23 cellular contexts compared by ENCODE assay signal in genomic region chr5:124103671-124104070, GRCh38.
DNase-seq lines count a peak whose midpoint lies in the region; ATAC-seq, FAIRE-seq and TF ChIP-seq lines count a peak whose summit lies in the region.
"Had no signal": no experiment of that assay in that cellular context is flagged by ENCODE, and none has a peak within 500 bp of the region (broad histone marks: within the 10 kb centered on the region; RNA-seq: fewer than 3 reads in every experiment).

No MANE protein-coding gene starts in this region.

- H3K14ac ChIP-seq in IMR-90 (replicated peaks; ENCODE audit: low read depth, low read length): no peak overlapping the region

- H3K9me1 ChIP-seq in IMR-90 (ENCODE audit: insufficient read depth, low read length): no peaks in the 10 kb centered on the region

- H3K23ac ChIP-seq in IMR-90 (ENCODE audit: low read depth, low read length): no peak overlapping the region

- H3K56ac ChIP-seq in IMR-90 (ENCODE audit: extremely low read depth, insufficient read depth, low read length): no peak overlapping the region

- no peak overlapping the region for H3K4ac ChIP-seq in IMR-90 (ENCODE audit: low read depth, low read length)

- peaks cover 6% of the 10 kb centered on the region for H3K4me1 Mint-ChIP-seq in astrocyte (ENCODE audit: low read depth, unreplicated experiment)
- H3K4me1 Mint-ChIP-seq: CD8-positive, alpha-beta memory T cell; naive thymus-derived CD4-positive, alpha-beta T cell; WTC11 had no signal

- H3K9me3 Mint-ChIP-seq in astrocyte (ENCODE audit: unreplicated experiment): no peaks in the 10 kb centered on the region
- H3K9me3 Mint-ChIP-seq: activated CD8-positive, alpha-beta T cell treated with anti-CD3 and anti-CD28 coated beads for 36 hours; type B pancreatic cell; WTC11 had no signal

- no peak for FAIRE-seq in astrocyte (lab: Jason Lieb, UNC)

- H3K4me1 ChIP-seq in IMR-90 (ENCODE audit: control insufficient read depth, insufficient read depth, low read length) (no peaks in the 10 kb centered on the region), astrocyte (ENCODE audit: insufficient read depth, low read length) (peaks cover 4% of the 10 kb centered on the region), smooth muscle cell (ENCODE audit: low read depth) (no peaks in the 10 kb centered on the region)

- H4K20me1 ChIP-seq in IMR-90 (ENCODE audit: insufficient read depth, low read length): no peaks in the 10 kb centered on the region
- H4K20me1 ChIP-seq in astrocyte (ENCODE audit: insufficient read depth, low read length): no peaks in the 10 kb centered on the region
- no peaks in the 10 kb centered on the region for H4K20me1 ChIP-seq in smooth muscle cell (ENCODE audit: low read depth)

- H3K9me3 ChIP-seq in IMR-90 (ENCODE audit: control insufficient read depth, insufficient read depth, low read length) (no peaks in the 10 kb centered on the region), astrocyte (ENCODE audit: insufficient read depth, low read depth, low read length) (no peaks in the 10 kb centered on the region), smooth muscle cell (replicated peaks; ENCODE audit: low read depth) (no peaks in the 10 kb centered on the region)

- H3K18ac ChIP-seq in IMR-90 (ENCODE audit: low read depth, low read length): no peak overlapping the region

- H3K79me2 ChIP-seq in astrocyte (ENCODE audit: insufficient read depth, low read length) (no peaks in the 10 kb centered on the region), smooth muscle cell (ENCODE audit: low read depth) (no peaks in the 10 kb centered on the region)

- H2AK5ac ChIP-seq in IMR-90 (ENCODE audit: low read depth, low read length): no peak overlapping the region

- intact Hi-C loops in IMR-90 (cut with micrococcal nuclease): no loop called here

- no CpG with 5 or more reads among the region's 1 CpG for WGBS in IMR-90 (ENCODE audit: extremely low coverage in 2 of 2, insufficient read length in 1 of 2), 2 experiments
- WGBS in smooth muscle cell (ENCODE audit: low lambda C conversion rate): 41% methylated on average over 1 of the region's 1 CpG

- no peak overlapping the region for H4K8ac ChIP-seq in IMR-90 (ENCODE audit: low read depth in 2 of 2, low read length in 2 of 2)

- BruUV-seq in IMR-90 (replicated peaks; lab: Mats Ljungman, UMichigan): no TSS peak

- H2AFZ ChIP-seq in IMR-90 (replicated peaks; ENCODE audit: low read length, poor library complexity): no peak overlapping the region
- H2AFZ ChIP-seq in astrocyte (ENCODE audit: low read depth, low read length): no peak overlapping the region
- H2AFZ ChIP-seq in smooth muscle cell (ENCODE audit: low read depth): no peak overlapping the region

- no peak for TF ChIP-seq CTCF in IMR-90 (conservative IDR thresholded peaks at IDR 0.05; ENCODE audit: low read depth, low read length)
- TF ChIP-seq CTCF in astrocyte (IDR thresholded peaks at IDR 0.05; ENCODE audit: insufficient read depth, low read depth, low read length): no peak
- TF ChIP-seq CTCF in smooth muscle cell (IDR thresholded peaks at IDR 0.05; ENCODE audit: borderline replicate concordance, insufficient read depth, poor library complexity, severe bottlenecking): no peak
- no peak for TF ChIP-seq CTCF in GM13977 (IDR thresholded peaks at IDR 0.05; ENCODE audit: extremely low read depth, insufficient read depth, missing control alignments)

- no peak overlapping the region for H2BK15ac ChIP-seq in IMR-90 (ENCODE audit: low read depth, low read length)

- ATAC-seq in IMR-90 (ENCODE audit: low read depth): peak; percentile 24; the same call in 1 of the 2 replicates
- no peak for ATAC-seq in left lobe of liver
- ATAC-seq: activated CD8-positive, alpha-beta T cell treated with anti-CD3 and anti-CD28 coated beads for 36 hours; left colon; naive thymus-derived CD4-positive, alpha-beta T cell; WTC11 had no signal

- no peaks in the 10 kb centered on the region for H3K27me3 Mint-ChIP-seq in astrocyte (ENCODE audit: low read depth, unreplicated experiment)
- H3K27me3 Mint-ChIP-seq: activated CD8-positive, alpha-beta T cell treated with anti-CD3 and anti-CD28 coated beads for 36 hours; CD8-positive, alpha-beta memory T cell; naive thymus-derived CD4-positive, alpha-beta T cell had no signal

- H4K5ac ChIP-seq in IMR-90 (ENCODE audit: low read depth, low read length): no peak overlapping the region

- POLR2A ChIA-PET in IMR-90 (lab: Charles Lee; ENCODE audit: unreplicated experiment): no interaction called here

- H4K91ac ChIP-seq in IMR-90 (ENCODE audit: insufficient read depth, low read depth, low read length): no peak overlapping the region

- H3K79me1 ChIP-seq in IMR-90 (ENCODE audit: low read depth in 1 of 2, low read length in 2 of 2): no peaks in the 10 kb centered on the region

- TF ChIP-seq POLR2A in IMR-90 (IDR thresholded peaks at IDR 0.05; ENCODE audit: low read depth, low read length): no peak

- no peak overlapping the region for H2BK120ac ChIP-seq in IMR-90 (ENCODE audit: low read depth, low read length)

- H3K36me3 ChIP-seq in IMR-90 (ENCODE audit: control insufficient read depth, insufficient read depth, low read length) (no peaks in the 10 kb centered on the region), astrocyte (ENCODE audit: insufficient read depth, low read length) (no peaks in the 10 kb centered on the region), smooth muscle cell (ENCODE audit: low read depth) (no peaks in the 10 kb centered on the region)

- H3K4me3 ChIP-seq in IMR-90 (ENCODE audit: insufficient read depth, low read depth, low read length) (no peak overlapping the region), astrocyte (ENCODE audit: insufficient read depth, low read depth, low read length) (no peak overlapping the region), smooth muscle cell (no peak overlapping the region)

- dilution Hi-C loops in IMR-90 (cut with HindIII; ENCODE audit: low sequenced_read_pairs, unreplicated experiment): no loop called here

- no peak overlapping the region for H2BK5ac ChIP-seq in IMR-90 (ENCODE audit: low read depth, low read length, poor library complexity, severe bottlenecking)

- no peaks in the 10 kb centered on the region for H3K36me3 Mint-ChIP-seq in astrocyte (ENCODE audit: low read depth, unreplicated experiment)
- H3K36me3 Mint-ChIP-seq: CD8-positive, alpha-beta memory T cell; naive thymus-derived CD4-positive, alpha-beta T cell; type B pancreatic cell; WTC11 had no signal

- H3K4me3 Mint-ChIP-seq in astrocyte (ENCODE audit: unreplicated experiment): no peak overlapping the region
- H3K4me3 Mint-ChIP-seq: activated CD8-positive, alpha-beta T cell treated with anti-CD3 and anti-CD28 coated beads for 36 hours; activated naive CD4-positive, alpha-beta T cell treated with anti-CD3 and anti-CD28 coated beads for 36 hours; CD8-positive, alpha-beta memory T cell; naive thymus-derived CD4-positive, alpha-beta T cell; type B pancreatic cell; WTC11 had no signal

- in situ Hi-C loops in IMR-90 (cut with MboI; ENCODE audit: low sequenced_read_pairs): no loop called here
- in situ Hi-C loops in GM13977 (cut with MboI; ENCODE audit: low pct_unique_long_range_greater_than_20kb, low sequenced_read_pairs, unreplicated experiment): no loop called here

- peak; percentile 3 for DNase-seq in IMR-90
- DNase-seq in astrocyte (ENCODE audit: low read depth): peak; percentile 29
- peak; percentile 14 for DNase-seq in fibroblast of peridontal ligament (ENCODE audit: extremely low read depth)
- no peak for DNase-seq in smooth muscle cell (lab: John Stamatoyannopoulos, UW; ENCODE audit: unreplicated experiment)
- no peak for DNase-seq in GM13977 (ENCODE audit: low spot score)
- DNase-seq in left lobe of liver (ENCODE audit: low spot score): no peak
- DNase-seq in SIG-M5 treated with dmso at 0.1 percent for 504 hours (lab: John Stamatoyannopoulos, UW; ENCODE audit: unreplicated experiment): no peak
- no peak for DNase-seq in activated T-cell treated with anti-CD3 and anti-CD28 coated beads, Interleukin-2, amount 50 U/mL, for 1 hour
- DNase-seq: activated CD8-positive, alpha-beta T cell treated with anti-CD3 and anti-CD28 coated beads for 36 hours; activated naive CD4-positive, alpha-beta T cell treated with anti-CD3 and anti-CD28 coated beads for 36 hours; AML-193; CD8-positive, alpha-beta memory T cell; DMS79 treated with DMSO at 0.1 percent for 48 hours; erythroblast; left colon; naive thymus-derived CD4-positive, alpha-beta T cell; NCI-H2081 treated with DMSO at 0.1 percent for 48 hours; NCI-H510A treated with DMSO at 0.1 percent for 48 hours; occipital lobe; RPMI8226; stimulated activated CD8-positive, alpha-beta memory T cell treated with anti-CD3 and anti-CD28 coated beads, Interleukin-4, amount 100 ng/mL, for 48 hours had no signal

- no peak overlapping the region for H2AK9ac ChIP-seq in IMR-90 (replicated peaks; ENCODE audit: low read depth, low read length, poor library complexity)

- CTCF ChIA-PET in IMR-90 (lab: Yijun Ruan, JAX): interaction anchor here (0.9 to 1.6 kb wide), 2 partner anchors 10 to 11 kb away, joined by 3 read pairs; no protein-coding TSS in a partner anchor

- TF ChIP-seq RAD21 in IMR-90 (IDR thresholded peaks at IDR 0.05; ENCODE audit: low read length): no peak

- H3K4me2 ChIP-seq in IMR-90 (ENCODE audit: low read depth, low read length) (no peak overlapping the region), astrocyte (ENCODE audit: low read length) (no peak overlapping the region), smooth muscle cell (peak overlapping the region; percentile 16)

- no peak overlapping the region for H2BK20ac ChIP-seq in IMR-90 (ENCODE audit: low read depth, low read length)

- H3K9ac ChIP-seq in IMR-90 (ENCODE audit: low read depth, low read length) (no peak overlapping the region), astrocyte (ENCODE audit: low read length) (no peak overlapping the region), smooth muscle cell (ENCODE audit: low read depth) (no peak overlapping the region)

- H3K27me3 ChIP-seq in IMR-90 (ENCODE audit: control insufficient read depth, insufficient read depth, low read length) (no peaks in the 10 kb centered on the region), astrocyte (ENCODE audit: insufficient read depth, low read length) (no peaks in the 10 kb centered on the region), smooth muscle cell (ENCODE audit: low read depth) (no peaks in the 10 kb centered on the region)

- no peak overlapping the region for H3K27ac Mint-ChIP-seq in astrocyte (ENCODE audit: unreplicated experiment)
- H3K27ac Mint-ChIP-seq: activated CD8-positive, alpha-beta T cell treated with anti-CD3 and anti-CD28 coated beads for 36 hours; activated naive CD4-positive, alpha-beta T cell treated with anti-CD3 and anti-CD28 coated beads for 36 hours; CD8-positive, alpha-beta memory T cell; naive thymus-derived CD4-positive, alpha-beta T cell; type B pancreatic cell; WTC11 had no signal

- H3K27ac ChIP-seq in IMR-90 (ENCODE audit: insufficient read depth, low read length) (no peak overlapping the region), astrocyte (ENCODE audit: low read depth, low read length) (no peak overlapping the region), smooth muscle cell (ENCODE audit: low read depth) (peak overlapping the region; percentile 51)

- no peaks in the 10 kb centered on the region for H3F3A ChIP-seq in smooth muscle cell (ENCODE audit: low read depth)

Comparison
In these comparisons a context has a peak if more than half of its experiments do, and no peak if none do; other contexts are left out.
1. DNase-seq: peak in IMR-90 (single experiment), astrocyte (single experiment) and fibroblast of peridontal ligament (single experiment); none in smooth muscle cell (single experiment), GM13977 (single experiment), left lobe of liver (single experiment), SIG-M5 treated with dmso at 0.1 percent for 504 hours (single experiment) and activated T-cell treated with anti-CD3 and anti-CD28 coated beads, Interleukin-2, amount 50 U/mL, for 1 hour (single experiment).